In the genomic region with DNA sequence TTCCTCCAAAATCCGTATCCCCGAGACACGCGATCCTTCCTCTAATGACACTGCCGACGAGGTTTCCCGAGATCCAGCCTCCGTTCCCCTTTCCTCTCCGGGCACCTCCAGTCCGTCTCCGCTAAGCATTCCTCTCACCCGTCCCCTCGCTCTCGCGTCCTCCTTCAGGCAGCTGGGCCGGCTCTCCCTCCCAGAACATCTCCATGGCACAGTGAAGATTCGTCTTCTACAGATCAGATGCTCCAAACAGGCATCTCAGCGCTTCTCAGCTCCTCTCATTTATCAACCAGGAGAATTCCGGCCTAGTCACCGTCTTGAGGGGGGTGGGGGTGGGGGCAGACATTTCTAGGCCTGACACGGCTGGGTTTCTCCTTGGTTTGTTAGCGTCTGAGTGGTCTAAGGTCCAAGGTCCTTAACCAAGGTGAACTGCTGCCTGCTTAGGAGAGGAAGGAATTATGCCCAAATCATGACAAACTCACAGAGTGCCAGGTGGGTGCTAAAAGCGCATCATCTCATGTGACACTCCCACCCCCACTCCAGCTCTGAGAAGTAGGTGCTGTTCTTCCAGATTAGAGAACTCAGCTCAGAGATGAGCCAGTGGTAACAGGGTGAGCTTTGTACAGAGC, we compare ENCODE assay signal across 8 cellular contexts. TPM values are rescaled to one million over a fixed set of nuclear protein-coding genes. Genes with fewer than 3 reads are reported as not detected.
DNase-seq lines count a peak whose midpoint lies in the region; ATAC-seq, FAIRE-seq and TF ChIP-seq lines count a peak whose summit lies in the region.

A gene (minus strand): TSS at position 457 of the 626 bp plus-strand sequence. CDS start 7,976 bp downstream, outside the sequence.

- peak within 1 kb of the TSS; percentile 54 for H3K4me3 ChIP-seq in epithelial cell of proximal tubule (ENCODE audit: low read depth, low read length)

- peaks cover 4% of the 10 kb centered on the region for H3K36me3 Mint-ChIP-seq in T-helper 1 cell treated with Interleukin-12 subunit alpha and Interleukin-12 subunit beta and Interleukin-4 antibody, amounts not matched to agents 30 μg/mL and 1 μg/mL, for 36 hours (ENCODE audit: low read depth)
- H3K36me3 Mint-ChIP-seq in nephron (ENCODE audit: low read depth): no peaks in the 10 kb centered on the region

- peaks cover 73% of the 10 kb centered on the region for H3K27me3 Mint-ChIP-seq in T-helper 1 cell treated with Interleukin-12 subunit alpha and Interleukin-12 subunit beta and Interleukin-4 antibody, amounts not matched to agents 30 μg/mL and 1 μg/mL, for 36 hours (ENCODE audit: low read depth)
- peaks cover 59% of the 10 kb centered on the region for H3K27me3 Mint-ChIP-seq in nephron (ENCODE audit: low read depth)

- TF ChIP-seq CTCF in epithelial cell of proximal tubule (conservative IDR thresholded peaks at IDR 0.05; ENCODE audit: low read depth, low read length): no peak
- no peak for TF ChIP-seq CTCF in nephron (IDR thresholded peaks at IDR 0.05; ENCODE audit: unreplicated experiment in 3 of 3)
- no peak for TF ChIP-seq CTCF in GM20000 (IDR thresholded peaks at IDR 0.05; ENCODE audit: extremely low read depth, missing control alignments)

- H3K4me1 Mint-ChIP-seq in T-helper 1 cell treated with Interleukin-12 subunit alpha and Interleukin-12 subunit beta and Interleukin-4 antibody, amounts not matched to agents 30 μg/mL and 1 μg/mL, for 36 hours (ENCODE audit: low read depth): peaks cover 9% of the 10 kb centered on the region
- peaks cover 24% of the 10 kb centered on the region for H3K4me1 Mint-ChIP-seq in nephron

- no peaks in the 10 kb centered on the region for H3K9me3 Mint-ChIP-seq in T-helper 1 cell treated with Interleukin-12 subunit alpha and Interleukin-12 subunit beta and Interleukin-4 antibody, amounts not matched to agents 30 μg/mL and 1 μg/mL, for 36 hours
- H3K9me3 Mint-ChIP-seq in nephron: no peaks in the 10 kb centered on the region

- TF ChIP-seq POLR2A in GM12892 (IDR thresholded peaks at IDR 0.05; ENCODE audit: low read depth, low read length): no peak

- no peak for ATAC-seq in HG03460 (IDR thresholded peaks at IDR 0.05; ENCODE audit: unreplicated experiment)

- DNase-seq in T-helper 1 cell (no peak), RKO (ENCODE audit: low spot score) (peak; percentile 43), epithelial cell of proximal tubule (ENCODE audit: low read depth) (no peak), GM12892 (ENCODE audit: insufficient read length) (no peak), GM20000 (ENCODE audit: low spot score) (no peak)

- no peak for FAIRE-seq in GM12892 (lab: Jason Lieb, UNC)

- peak within 1 kb of the TSS; percentile 45 for H3K27ac Mint-ChIP-seq in T-helper 1 cell treated with Interleukin-12 subunit alpha and Interleukin-12 subunit beta and Interleukin-4 antibody, amounts not matched to agents 30 μg/mL and 1 μg/mL, for 36 hours
- H3K27ac Mint-ChIP-seq in nephron: peak within 1 kb of the TSS; percentile 16 to 73 (median 72)

- peak within 1 kb of the TSS; percentile 84 for H3K4me3 Mint-ChIP-seq in T-helper 1 cell treated with Interleukin-12 subunit alpha and Interleukin-12 subunit beta and Interleukin-4 antibody, amounts not matched to agents 30 μg/mL and 1 μg/mL, for 36 hours
- H3K4me3 Mint-ChIP-seq in nephron: peak within 1 kb of the TSS; percentile 90 to 93 (median 91)

RNA-seq across cellular contexts. Expression of the gene that starts here (rescaled TPM):
- 63.9 and 78.9 TPM in 2 replicates for total RNA-seq in epithelial cell of proximal tubule
- 0.06 TPM for polyA plus RNA-seq in GM12892 (2012; ENCODE audit: missing spikeins)
